24 cellular contexts compared by ENCODE assay signal in the genomic region with DNA sequence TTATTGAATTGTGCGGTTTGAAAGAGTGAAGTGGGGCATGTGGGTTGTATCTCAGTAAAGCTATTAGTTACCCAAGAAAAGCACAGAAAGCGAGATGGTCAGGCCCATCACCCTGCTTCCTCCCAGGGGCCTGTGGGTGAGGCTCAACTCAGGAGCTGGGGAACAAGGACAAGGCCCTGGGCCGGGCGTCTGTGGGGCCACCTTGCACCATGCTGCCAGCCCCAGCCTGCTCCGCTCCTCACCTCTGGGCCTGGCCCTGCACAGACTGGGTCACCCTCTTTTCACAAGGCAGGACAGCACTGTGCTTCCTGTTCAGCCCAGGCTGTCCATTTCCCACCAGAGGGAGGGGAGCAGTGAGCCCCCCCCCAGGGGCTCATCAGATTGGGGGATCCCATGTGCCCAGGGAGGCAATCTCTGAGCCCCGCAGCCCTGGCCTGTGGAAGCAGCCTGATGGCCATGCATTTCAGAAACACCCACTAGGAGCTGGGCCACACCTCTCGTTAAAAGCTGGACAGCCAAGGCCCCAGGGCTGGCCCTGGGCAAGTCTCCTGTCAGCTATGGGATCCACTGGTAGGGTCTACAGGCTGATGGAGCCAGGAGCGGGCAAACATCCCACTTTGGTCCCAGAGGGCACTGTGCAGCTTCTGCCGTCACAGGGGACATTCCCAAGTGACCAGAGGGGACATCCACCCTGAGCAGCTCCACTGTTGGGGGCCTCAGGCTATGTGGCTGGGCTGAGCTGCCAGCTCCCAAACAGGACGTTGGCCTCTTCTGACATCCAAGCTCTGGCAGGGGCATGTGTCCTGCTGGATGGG.
"Had no signal": no experiment of that assay in that cellular context is flagged by ENCODE, and none has a peak within 500 bp of the region (broad histone marks: within the 10 kb centered on the region; RNA-seq: fewer than 3 reads in every experiment).

No MANE protein-coding gene starts in this region.

- DNase-seq: activated CD4-positive, alpha-beta memory T cell treated with anti-CD3 and anti-CD28 coated beads, Interleukin-2, amount 10 ng/mL, durations not matched to agents 7 days and 5 days; activated CD4-positive, alpha-beta T cell treated with anti-CD3 and anti-CD28 coated beads for 1 hour; activated CD4-positive, alpha-beta T cell treated with anti-CD3 and anti-CD28 coated beads, Interleukin-2, amount 10 ng/mL, durations not matched to agents 7 days and 5 days; activated CD8-positive, alpha-beta memory T cell treated with anti-CD3 and anti-CD28 coated beads, Interleukin-2, amount 50 U/mL, for 48 hours; activated gamma-delta T cell treated with Interleukin-2 at 50 U/mL for 16 hours; activated naive CD4-positive, alpha-beta T cell treated with anti-CD3 and anti-CD28 coated beads, Interleukin-2, amount 50 U/mL, for 16 hours; activated T-cell treated with anti-CD3 and anti-CD28 coated beads, Interleukin-2, amount 50 U/mL, for 4 hours; cerebellar nuclear complex; hippocampal formation; lower lobe of right lung; mesenchymal stem cell; natural killer cell; stimulated activated CD4-positive, alpha-beta T cell treated with anti-CD3 and anti-CD28 coated beads, Interleukin-15, amount 100 ng/mL, for 24 hours; stimulated activated naive CD4-positive, alpha-beta T cell treated with Interleukin-2 at 50 U/mL for 16 hours; T-helper 17 cell; T1000; uterus had no signal

- ATAC-seq: activated T-cell treated with anti-CD3 and anti-CD28 coated beads, Interleukin-2, amount 50 U/mL, for 4 hours; activated T-helper 17 cell treated with anti-CD3 and anti-CD28 coated beads, Interleukin-2, amount 50 U/mL, for 72 hours; gastroesophageal sphincter; lower lobe of right lung; natural killer cell; SK-N-SH treated with all-trans-retinoic acid at 6 μM for 48 hours; T-helper 17 cell had no signal

- H3K27ac ChIP-seq: coronary artery, dorsolateral prefrontal cortex, gastroesophageal sphincter, lower lobe of right lung, neural progenitor cell, uterus had no signal

- H3K4me3 ChIP-seq: coronary artery, dorsolateral prefrontal cortex, gastroesophageal sphincter, lower lobe of right lung, neural progenitor cell, smooth muscle cell, uterus had no signal

- H3K36me3 ChIP-seq: gastroesophageal sphincter, lower lobe of right lung, neural progenitor cell, uterus had no signal

- H3K4me1 ChIP-seq: gastroesophageal sphincter, lower lobe of right lung, uterus had no signal

- H3K9me3 ChIP-seq: gastroesophageal sphincter, lower lobe of right lung, uterus had no signal

- H3K27me3 ChIP-seq: neural progenitor cell, uterus had no signal
